19 cellular contexts compared by ENCODE assay signal in the genomic region with DNA sequence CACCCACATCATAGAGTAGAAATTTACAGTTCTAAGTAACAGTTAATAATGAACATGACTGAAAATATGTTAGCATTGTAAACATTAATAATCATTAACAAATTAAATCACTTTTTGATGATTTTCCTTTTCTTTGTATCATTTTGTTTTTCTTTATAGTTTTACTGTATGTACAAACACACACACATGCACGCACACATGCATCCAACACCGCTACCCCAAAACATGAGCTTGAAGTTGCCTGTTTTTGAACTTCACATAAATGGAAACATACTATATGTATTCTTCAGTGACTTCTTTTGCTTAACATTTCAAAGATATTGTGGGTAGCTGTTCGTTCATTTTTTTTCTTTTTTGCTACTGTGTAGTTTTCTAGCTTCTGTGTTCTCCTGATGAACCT.
DNase-seq lines count a peak whose midpoint lies in the region; ATAC-seq, FAIRE-seq and TF ChIP-seq lines count a peak whose summit lies in the region.
"Had no signal": no experiment of that assay in that cellular context is flagged by ENCODE, and none has a peak within 500 bp of the region (broad histone marks: within the 10 kb centered on the region; RNA-seq: fewer than 3 reads in every experiment).

No MANE protein-coding gene starts in this region.

- H3K27me3 Mint-ChIP-seq in WTC11 (ENCODE audit: low read depth) = no peaks in the 10 kb centered on the region
- H3K27me3 Mint-ChIP-seq: CD4-positive, alpha-beta memory T cell had no signal

- POLR2A ChIA-PET in HepG2 (lab: Yijun Ruan, JAX) (no interaction called here), WTC11 (lab: Charles Lee) (interaction anchor here (0.5 kb wide), 1 partner anchor 25 kb away, joined by 5 read pairs; no protein-coding TSS in a partner anchor), SK-N-SH (lab: Yijun Ruan, JAX) (no interaction called here)

- H3K4me1 ChIP-seq in HepG2 (ENCODE audit: insufficient read depth, low read length) (peaks cover 87% of the 10 kb centered on the region), right lobe of liver (peaks cover 0 to 27% (median 10%) of the 10 kb centered on the region in 4 donors), subcutaneous abdominal adipose tissue (ENCODE audit: control insufficient read depth in 5 of 5, insufficient read depth in 5 of 5, low read length in 5 of 5) (peaks cover 3 to 20% (median 17%) of the 10 kb centered on the region in 5 donors), SK-N-SH (ENCODE audit: control insufficient read depth in 1 of 2, insufficient read depth in 2 of 2, low read depth in 1 of 2, low read length in 1 of 2) (peaks cover 2 to 12% of the 10 kb centered on the region in 2 experiments; a peak in 2 of 4 replicates)

- H3K27me3 ChIP-seq in HepG2 (ENCODE audit: control insufficient read depth in 1 of 2, insufficient read depth in 2 of 2, low read length in 2 of 2) = no peaks in the 10 kb centered on the region
- no peaks in the 10 kb centered on the region for H3K27me3 ChIP-seq in right lobe of liver
- no peaks in the 10 kb centered on the region for H3K27me3 ChIP-seq in subcutaneous abdominal adipose tissue (ENCODE audit: control insufficient read depth in 5 of 5, insufficient read depth in 4 of 5, low read length in 5 of 5)
- H3K27me3 ChIP-seq in SK-N-SH (ENCODE audit: insufficient read depth) = no peaks in the 10 kb centered on the region

- TF ChIP-seq RAD21 in HepG2 (CRISPR knock-in tag; IDR thresholded peaks at IDR 0.05) = no peak
- no peak for TF ChIP-seq RAD21 in SK-N-SH (IDR thresholded peaks at IDR 0.05; ENCODE audit: low read length)

- H4K20me1 ChIP-seq in HepG2 (ENCODE audit: insufficient read depth, low read length) (peaks cover 100% of the 10 kb centered on the region), SK-N-SH (ENCODE audit: insufficient read depth) (peaks cover 39% of the 10 kb centered on the region)

- peaks cover 67% of the 10 kb centered on the region for H3K4me1 Mint-ChIP-seq in WTC11

- H3K4me3 ChIP-seq in HepG2 (replicated peaks in 1 of 3; ENCODE audit: insufficient read depth in 1 of 3, low read depth in 2 of 3, low read length in 3 of 3) = no peak overlapping the region
- no peak overlapping the region for H3K4me3 ChIP-seq in right lobe of liver
- no peak overlapping the region for H3K4me3 ChIP-seq in subcutaneous abdominal adipose tissue (ENCODE audit: low read depth in 1 of 5, low read length in 5 of 5)
- H3K4me3 ChIP-seq in SK-N-SH (ENCODE audit: low read depth in 2 of 2, low read length in 1 of 2) = no peak overlapping the region
- H3K4me3 ChIP-seq: GM23248 had no signal

- no peak overlapping the region for H3K4me2 ChIP-seq in HepG2 (ENCODE audit: low read depth, low read length)
- H3K4me2 ChIP-seq in SK-N-SH = no peak overlapping the region

- no peak for FAIRE-seq in HepG2 (lab: Jason Lieb, UNC)
- FAIRE-seq: G401.6, GM12892, GM19239, H1 had no signal

- no peak for TF ChIP-seq EP300 in HepG2 (IDR thresholded peaks at IDR 0.05; ENCODE audit: low read depth in 2 of 2, low read length in 2 of 2)
- no peak for TF ChIP-seq EP300 in HepG2 (CRISPR knock-in tag; IDR thresholded peaks at IDR 0.05; ENCODE audit: borderline replicate concordance)
- no peak for TF ChIP-seq EP300 in SK-N-SH (IDR thresholded peaks at IDR 0.05; ENCODE audit: borderline replicate concordance in 1 of 2, low read depth in 1 of 2, low read length in 1 of 2)

- 0 out of 2 replicates have a peak overlapping the region, but pooled peaks have one; percentile 21 for H3K27ac Mint-ChIP-seq in WTC11
- H3K27ac Mint-ChIP-seq: CD4-positive, alpha-beta memory T cell had no signal

- WGBS in HepG2 (ENCODE audit: low lambda C conversion rate) = 96% methylated on average over 3 of the region's 3 CpGs
- 89% methylated on average over 3 of the region's 3 CpGs for WGBS in right lobe of liver (ENCODE audit: insufficient coverage, low coverage, low lambda C conversion rate, missing lambda C conversion rate)
- WGBS in SK-N-SH (ENCODE audit: low lambda C conversion rate) = 92% methylated on average over 3 of the region's 3 CpGs

- no peak overlapping the region for H3K9ac ChIP-seq in HepG2 (ENCODE audit: insufficient read depth, low read depth, low read length)
- H3K9ac ChIP-seq in subcutaneous abdominal adipose tissue (ENCODE audit: low read length in 5 of 5) = no peak overlapping the region
- no peak overlapping the region for H3K9ac ChIP-seq in SK-N-SH
- H3K9ac ChIP-seq: GM23248 had no signal

- DNase-seq in HepG2 (ENCODE audit: low spot score) = no peak
- DNase-seq in right lobe of liver = no peak
- no peak for DNase-seq in WTC11 (ENCODE audit: low spot score)
- DNase-seq in SK-N-SH = no peak
- DNase-seq in erythroblast (lab: John Stamatoyannopoulos, UW) = no peak
- DNase-seq: 8988T; C1 segment of cervical spinal cord; CD4-positive, alpha-beta memory T cell; COR-L47; DMS153; DND-41; GM23248; H7; HCEC 1CT had no signal

- CTCF ChIA-PET in HepG2 (lab: Yijun Ruan, JAX; ENCODE audit: low intra/inter-chr PET ratio, low total read pairs) = no interaction called here
- CTCF ChIA-PET in WTC11 (lab: Charles Lee) = no interaction called here
- CTCF ChIA-PET in SK-N-SH (lab: Yijun Ruan, JAX) = interaction anchor here (0.7 to 1.0 kb wide), 3 partner anchors 26 to 54 kb away, joined by 3 to 4 read pairs (median 3); no protein-coding TSS in a partner anchor

- BruUV-seq in HepG2 (replicated peaks; lab: Mats Ljungman, UMichigan) = no TSS peak

- in situ Hi-C loops in HepG2 (cut with HindIII; ENCODE audit: extremely low pct_ligation_motif_present, low pct_unique_long_range_greater_than_20kb) = no loop called here

- H3K27ac ChIP-seq in HepG2 (ENCODE audit: extremely low read length, insufficient read depth, low read length) (no peak overlapping the region), right lobe of liver (no peak overlapping the region), subcutaneous abdominal adipose tissue (ENCODE audit: low read depth, low read length) (peak overlapping the region; percentile 13), SK-N-SH (ENCODE audit: low read depth in 2 of 2, low read length in 1 of 2) (no peak overlapping the region)
- H3K27ac ChIP-seq: GM23248 had no signal

- H3K36me3 Mint-ChIP-seq in WTC11 = no peaks in the 10 kb centered on the region

- peaks cover 4% of the 10 kb centered on the region for H3F3A ChIP-seq in SK-N-SH (replicated peaks; ENCODE audit: insufficient read depth)

- intact Hi-C loops in HepG2 (cut with micrococcal nuclease; ENCODE audit: unreplicated experiment) (no loop called here), right lobe of liver (cut with DNase I) (no loop called here)

- no peak overlapping the region for H2AFZ ChIP-seq in HepG2 (ENCODE audit: low read length)
- no peak overlapping the region for H2AFZ ChIP-seq in SK-N-SH (ENCODE audit: low read depth)
- H2AFZ ChIP-seq: GM23248 had no signal

- H3K4me3 Mint-ChIP-seq in WTC11 = no peak overlapping the region
- H3K4me3 Mint-ChIP-seq: CD4-positive, alpha-beta memory T cell had no signal

- H3K9me3 Mint-ChIP-seq in WTC11 = no peaks in the 10 kb centered on the region
- H3K9me3 Mint-ChIP-seq: CD4-positive, alpha-beta memory T cell had no signal

- H3K36me3 ChIP-seq in HepG2 (replicated peaks in 1 of 2; ENCODE audit: control insufficient read depth in 1 of 2, insufficient read depth in 2 of 2, low read length in 2 of 2) (peaks cover 9 to 36% of the 10 kb centered on the region in 2 experiments; a peak in 4 of 5 replicates), right lobe of liver (no peaks in the 10 kb centered on the region), subcutaneous abdominal adipose tissue (ENCODE audit: control insufficient read depth in 5 of 5, insufficient read depth in 5 of 5, low read length in 5 of 5) (peaks cover 0 to 6% (median 0%) of the 10 kb centered on the region in 5 donors), SK-N-SH (replicated peaks in 1 of 2; ENCODE audit: control insufficient read depth in 1 of 2, insufficient read depth in 2 of 2, low read length in 1 of 2) (peaks cover 0 to 9% of the 10 kb centered on the region in 2 experiments)

- ATAC-seq in HepG2 = no peak
- no peak for ATAC-seq in right lobe of liver
- ATAC-seq in WTC11 = no peak

- H3K79me2 ChIP-seq in HepG2 (ENCODE audit: insufficient read depth, low read length) (peaks cover 97% of the 10 kb centered on the region), SK-N-SH (ENCODE audit: insufficient read depth) (peaks cover 99% of the 10 kb centered on the region)

- no peaks in the 10 kb centered on the region for H3K9me2 ChIP-seq in SK-N-SH

- no peak for TF ChIP-seq CTCF in HepG2 (CRISPR knock-in tag; IDR thresholded peaks at IDR 0.05)
- TF ChIP-seq CTCF in right lobe of liver (IDR thresholded peaks at IDR 0.05) = no peak
- no peak for TF ChIP-seq CTCF in WTC11 (IDR thresholded peaks at IDR 0.05)
- TF ChIP-seq CTCF in SK-N-SH (IDR thresholded peaks at IDR 0.05) = no peak

- H3K9me3 ChIP-seq in HepG2 (ENCODE audit: low read length) (no peaks in the 10 kb centered on the region), right lobe of liver (no peaks in the 10 kb centered on the region), subcutaneous abdominal adipose tissue (ENCODE audit: control insufficient read depth in 5 of 5, low read length in 5 of 5) (no peaks in the 10 kb centered on the region), SK-N-SH (no peaks in the 10 kb centered on the region)

- TF ChIP-seq POLR2A in HepG2 (IDR thresholded peaks at IDR 0.05; ENCODE audit: insufficient read depth in 1 of 2, low read depth in 2 of 2, low read length in 2 of 2) = no peak
- TF ChIP-seq POLR2A in right lobe of liver (IDR thresholded peaks at IDR 0.05) = no peak
- TF ChIP-seq POLR2A in erythroblast (IDR thresholded peaks at IDR 0.05; ENCODE audit: low read length) = no peak

TF ChIP-seq in HepG2, 621 proteins besides CTCF, POLR2A, EP300 and RAD21:
- TF ChIP-seq POLR2AphosphoS2 (IDR thresholded peaks at IDR 0.05; ENCODE audit: low read depth, low read length) (peak; percentile 67; the same call in 1 of the 2 replicates), ZNF607 (CRISPR knock-in tag; IDR thresholded peaks at IDR 0.05; ENCODE audit: borderline replicate concordance) (no peak), SYNCRIP (IDR thresholded peaks at IDR 0.05; ENCODE audit: insufficient read depth, low read depth, low read length) (no peak), RBM22 (optimal IDR thresholded peaks at IDR 0.05; ENCODE audit: low read length) (peak; percentile 76)

TF ChIP-seq in WTC11, 78 proteins besides CTCF, POLR2A, EP300 and RAD21 (continues in another document):
- TF ChIP-seq ESRRA (CRISPR knock-in tag; IDR thresholded peaks at IDR 0.05; ENCODE audit: borderline replicate concordance) = no peak
- TF ChIP-seq, protein P1, sequence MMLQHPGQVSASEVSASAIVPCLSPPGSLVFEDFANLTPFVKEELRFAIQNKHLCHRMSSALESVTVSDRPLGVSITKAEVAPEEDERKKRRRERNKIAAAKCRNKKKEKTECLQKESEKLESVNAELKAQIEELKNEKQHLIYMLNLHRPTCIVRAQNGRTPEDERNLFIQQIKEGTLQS (CRISPR knock-in tag; conservative IDR thresholded peaks at IDR 0.05) = no peak
